1 cellular context compared by ENCODE assay signal in the genomic region with DNA sequence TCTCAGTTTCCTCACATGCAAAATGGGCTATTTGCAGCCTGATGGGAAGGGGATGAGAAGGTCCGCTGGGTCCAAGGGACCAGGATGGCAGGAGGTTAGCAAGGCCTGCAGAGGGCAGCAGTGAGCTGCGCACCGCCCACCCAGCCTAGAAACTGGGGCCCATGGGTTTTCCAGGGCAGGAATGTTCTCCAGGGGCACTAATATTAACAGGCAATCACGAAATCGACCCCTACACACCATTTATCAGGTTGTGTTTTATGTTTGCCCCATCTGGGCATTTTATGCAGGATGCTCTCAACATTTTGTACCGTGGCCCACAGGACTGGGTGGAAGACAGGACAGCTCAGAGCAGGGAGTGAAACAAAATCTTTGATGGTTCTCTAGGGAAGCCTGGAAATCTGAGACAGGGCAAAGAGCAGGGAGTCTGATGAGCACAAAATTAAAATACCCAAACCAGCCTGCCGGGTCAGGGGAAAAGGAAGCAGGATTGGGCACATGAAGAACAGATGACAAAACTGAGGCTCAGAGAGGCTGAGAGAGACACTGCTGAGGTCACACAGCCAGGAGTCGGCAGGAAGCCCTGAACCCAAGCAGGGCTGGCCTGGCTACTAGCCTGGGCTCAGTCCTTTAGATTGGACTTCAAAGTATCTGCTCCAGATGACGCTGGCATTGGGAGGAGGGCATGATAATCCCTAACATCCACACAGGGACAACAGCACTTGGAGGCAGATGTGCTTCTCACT.
TF ChIP-seq lines count a peak whose summit lies in the region.

No MANE protein-coding gene starts in this region.

TF ChIP-seq in GM12878, 131 proteins besides CTCF, POLR2A, EP300 and RAD21:
- TF ChIP-seq YY1 (IDR thresholded peaks at IDR 0.05; ENCODE audit: low read depth, low read length): peak; percentile 79; the same call in 1 of the 2 replicates
- peak; percentile 55; the same call in 1 of the 3 replicates for TF ChIP-seq POU2F2 (IDR thresholded peaks at IDR 0.05; ENCODE audit: borderline replicate concordance, low read depth, low read length)
- TF ChIP-seq IKZF1 (conservative IDR thresholded peaks at IDR 0.05): peak; percentile 70
- TF ChIP-seq, protein P1, sequence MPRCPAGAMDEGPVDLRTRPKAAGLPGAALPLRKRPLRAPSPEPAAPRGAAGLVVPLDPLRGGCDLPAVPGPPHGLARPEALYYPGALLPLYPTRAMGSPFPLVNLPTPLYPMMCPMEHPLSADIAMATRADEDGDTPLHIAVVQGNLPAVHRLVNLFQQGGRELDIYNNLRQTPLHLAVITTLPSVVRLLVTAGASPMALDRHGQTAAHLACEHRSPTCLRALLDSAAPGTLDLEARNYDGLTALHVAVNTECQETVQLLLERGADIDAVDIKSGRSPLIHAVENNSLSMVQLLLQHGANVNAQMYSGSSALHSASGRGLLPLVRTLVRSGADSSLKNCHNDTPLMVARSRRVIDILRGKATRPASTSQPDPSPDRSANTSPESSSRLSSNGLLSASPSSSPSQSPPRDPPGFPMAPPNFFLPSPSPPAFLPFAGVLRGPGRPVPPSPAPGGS (IDR thresholded peaks at IDR 0.05; ENCODE audit: borderline replicate concordance, insufficient read depth, low read depth, low read length, poor library complexity, severe bottlenecking): no peak
- peak; percentile 27; the same call in 1 of the 2 replicates for TF ChIP-seq FOXM1 (IDR thresholded peaks at IDR 0.05; ENCODE audit: low read depth, low read length)
- TF ChIP-seq RUNX3 (IDR thresholded peaks at IDR 0.05; ENCODE audit: low read length): 0 out of 2 replicates have a peak, but pooled peaks have one; percentile 15
- no peak for TF ChIP-seq GATAD2B (conservative IDR thresholded peaks at IDR 0.05; ENCODE audit: low read depth)
- no peak for TF ChIP-seq SRF (IDR thresholded peaks at IDR 0.05; ENCODE audit: low read depth in 2 of 2, low read length in 2 of 2)
- TF ChIP-seq RB1 (IDR thresholded peaks at IDR 0.05; ENCODE audit: borderline replicate concordance): peak; percentile 38; the same call in 1 of the 2 replicates
- TF ChIP-seq SMC3 (IDR thresholded peaks at IDR 0.05; ENCODE audit: borderline replicate concordance, low read length): peak; percentile 98
- TF ChIP-seq, protein P2, sequence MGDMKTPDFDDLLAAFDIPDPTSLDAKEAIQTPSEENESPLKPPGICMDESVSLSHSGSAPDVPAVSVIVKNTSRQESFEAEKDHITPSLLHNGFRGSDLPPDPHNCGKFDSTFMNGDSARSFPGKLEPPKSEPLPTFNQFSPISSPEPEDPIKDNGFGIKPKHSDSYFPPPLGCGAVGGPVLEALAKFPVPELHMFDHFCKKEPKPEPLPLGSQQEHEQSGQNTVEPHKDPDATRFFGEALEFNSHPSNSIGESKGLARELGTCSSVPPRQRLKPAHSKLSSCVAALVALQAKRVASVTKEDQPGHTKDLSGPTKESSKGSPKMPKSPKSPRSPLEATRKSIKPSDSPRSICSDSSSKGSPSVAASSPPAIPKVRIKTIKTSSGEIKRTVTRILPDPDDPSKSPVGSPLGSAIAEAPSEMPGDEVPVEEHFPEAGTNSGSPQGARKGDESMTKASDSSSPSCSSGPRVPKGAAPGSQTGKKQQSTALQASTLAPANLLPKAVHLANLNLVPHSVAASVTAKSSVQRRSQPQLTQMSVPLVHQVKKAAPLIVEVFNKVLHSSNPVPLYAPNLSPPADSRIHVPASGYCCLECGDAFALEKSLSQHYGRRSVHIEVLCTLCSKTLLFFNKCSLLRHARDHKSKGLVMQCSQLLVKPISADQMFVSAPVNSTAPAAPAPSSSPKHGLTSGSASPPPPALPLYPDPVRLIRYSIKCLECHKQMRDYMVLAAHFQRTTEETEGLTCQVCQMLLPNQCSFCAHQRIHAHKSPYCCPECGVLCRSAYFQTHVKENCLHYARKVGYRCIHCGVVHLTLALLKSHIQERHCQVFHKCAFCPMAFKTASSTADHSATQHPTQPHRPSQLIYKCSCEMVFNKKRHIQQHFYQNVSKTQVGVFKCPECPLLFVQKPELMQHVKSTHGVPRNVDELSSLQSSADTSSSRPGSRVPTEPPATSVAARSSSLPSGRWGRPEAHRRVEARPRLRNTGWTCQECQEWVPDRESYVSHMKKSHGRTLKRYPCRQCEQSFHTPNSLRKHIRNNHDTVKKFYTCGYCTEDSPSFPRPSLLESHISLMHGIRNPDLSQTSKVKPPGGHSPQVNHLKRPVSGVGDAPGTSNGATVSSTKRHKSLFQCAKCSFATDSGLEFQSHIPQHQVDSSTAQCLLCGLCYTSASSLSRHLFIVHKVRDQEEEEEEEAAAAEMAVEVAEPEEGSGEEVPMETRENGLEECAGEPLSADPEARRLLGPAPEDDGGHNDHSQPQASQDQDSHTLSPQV (IDR thresholded peaks at IDR 0.05): 0 out of 2 replicates have a peak, but pooled peaks have one; percentile 27
- TF ChIP-seq STAT1 (conservative IDR thresholded peaks at IDR 0.05): 0 out of 2 replicates have a peak, but pooled peaks have one; percentile 64
- no peak for TF ChIP-seq BMI1 (IDR thresholded peaks at IDR 0.05; ENCODE audit: borderline replicate concordance)
- no peak for TF ChIP-seq POLR2AphosphoS5 (IDR thresholded peaks at IDR 0.05; ENCODE audit: low read length)
- TF ChIP-seq EED (IDR thresholded peaks at IDR 0.05; ENCODE audit: low read depth): peak; percentile 56; the same call in 1 of the 2 replicates
- no peak for TF ChIP-seq BHLHE40 (IDR thresholded peaks at IDR 0.05; ENCODE audit: borderline replicate concordance in 1 of 2, low read depth in 2 of 2, low read length in 1 of 2)
- TF ChIP-seq ZNF207 (IDR thresholded peaks at IDR 0.05; ENCODE audit: borderline replicate concordance): peak; percentile 48; the same call in 1 of the 2 replicates
- TF ChIP-seq ZZZ3 (IDR thresholded peaks at IDR 0.05; ENCODE audit: control insufficient read depth, insufficient read length, low read depth): no peak
- peak; percentile 52; the same call in 1 of the 2 replicates for TF ChIP-seq SMARCA5 (IDR thresholded peaks at IDR 0.05)
- TF ChIP-seq IKZF2 (IDR thresholded peaks at IDR 0.05): peak; percentile 63 to 69; a peak in 3 of 4 replicates
- TF ChIP-seq CEBPB (IDR thresholded peaks at IDR 0.05; ENCODE audit: borderline replicate concordance in 1 of 2, low read depth in 2 of 2, low read length in 2 of 2): no peak
- TF ChIP-seq HDGF (IDR thresholded peaks at IDR 0.05): no peak
- TF ChIP-seq NR2F1 (conservative IDR thresholded peaks at IDR 0.05): no peak
- 0 out of 2 replicates have a peak, but pooled peaks have one; percentile 51 for TF ChIP-seq IRF4 (IDR thresholded peaks at IDR 0.05; ENCODE audit: low read depth, low read length)
